Comparison of ENCODE assay signal across 16 cellular contexts in the genomic region with DNA sequence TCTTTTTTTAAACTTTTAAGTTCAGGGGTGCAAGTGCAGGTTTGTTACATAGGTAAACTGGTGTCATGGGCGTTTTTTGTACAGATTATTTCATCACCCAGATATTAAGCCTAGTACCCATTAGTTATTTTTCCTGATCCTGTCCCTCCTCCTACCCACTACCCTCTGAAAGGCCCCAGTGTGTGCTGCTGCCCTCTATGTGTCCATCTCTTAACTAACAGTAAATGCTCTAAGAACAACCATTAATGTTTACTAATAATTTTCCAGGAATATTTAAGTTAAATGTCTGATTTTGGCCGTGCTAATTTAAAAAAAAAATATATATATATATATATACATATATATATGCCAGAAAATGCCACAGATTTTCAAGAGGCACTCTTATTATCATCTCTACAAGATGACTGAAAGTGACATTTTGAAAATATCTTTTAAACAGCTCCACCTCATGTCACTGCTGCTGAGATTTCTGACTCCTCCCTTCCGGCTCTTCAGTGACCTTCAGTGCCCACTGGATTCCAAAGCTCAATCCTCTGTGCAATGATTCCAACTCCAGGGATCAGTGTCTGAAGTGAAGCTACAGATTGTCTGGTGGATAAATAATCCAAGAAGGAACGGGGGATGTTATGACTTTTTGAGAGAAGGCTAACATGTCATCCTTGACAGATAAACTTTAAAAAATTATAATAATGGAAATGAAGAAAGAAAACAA. TPM values are rescaled to one million over a fixed set of nuclear protein-coding genes. Genes with fewer than 3 reads are reported as not detected.
DNase-seq lines count a peak whose midpoint lies in the region; ATAC-seq and FAIRE-seq lines count a peak whose summit lies in the region.
"Had no signal": no experiment of that assay in that cellular context is flagged by ENCODE, and none has a peak within 500 bp of the region (broad histone marks: within the 10 kb centered on the region; RNA-seq: fewer than 3 reads in every experiment).

No MANE protein-coding gene starts in this region.

- H3K9me3 ChIP-seq in small intestine (ENCODE audit: control insufficient read depth, low read depth) = no peaks in the 10 kb centered on the region
- H3K9me3 ChIP-seq: BLaER1, HAP-1 had no signal

- H3K27ac ChIP-seq in small intestine (ENCODE audit: low read depth in 1 of 2, low read length in 1 of 2) = no peak overlapping the region
- H3K27ac ChIP-seq: 22Rv1, BLaER1 had no signal

- H3K4me3 ChIP-seq in small intestine (ENCODE audit: low read depth in 1 of 2, low read length in 2 of 2) = peak overlapping the region in 1 of 2 donors; percentile 15
- H3K4me3 ChIP-seq: BLaER1, HAP-1 had no signal

- 22 to 46% (median 39%) methylated on average over 4 of the region's 4 CpGs for WGBS in small intestine, 3 donors

- no peaks in the 10 kb centered on the region for H3K4me1 ChIP-seq in small intestine (ENCODE audit: control insufficient read depth in 2 of 2, insufficient read depth in 1 of 2, low read depth in 1 of 2, low read length in 1 of 2)
- H3K4me1 ChIP-seq: BLaER1, HAP-1 had no signal

- FAIRE-seq in small intestine (lab: Jason Lieb, UNC) = no peak

- intact Hi-C loops in Right ventricle myocardium superior (cut with DNase I) = no loop called here

- peak; percentile 83 for ATAC-seq in Right ventricle myocardium superior (ENCODE audit: poor library complexity)
- no peak for ATAC-seq in GM18870 (IDR thresholded peaks at IDR 0.05; ENCODE audit: unreplicated experiment)
- ATAC-seq: PC-3 had no signal

- DNase-seq in NCI-H82 (lab: John Stamatoyannopoulos, UW) = peak; percentile 44
- DNase-seq in NCI-H82 treated with DMSO at 0.1 percent for 48 hours (lab: John Stamatoyannopoulos, UW; ENCODE audit: unreplicated experiment) = no peak
- no peak for DNase-seq in Right ventricle myocardium superior
- DNase-seq in left kidney (ENCODE audit: low read depth, low spot score) = peak; percentile 17
- peak; percentile 85 for DNase-seq in small intestine
- no peak for DNase-seq in cerebellar nuclear complex (lab: John Stamatoyannopoulos, UW)
- no peak for DNase-seq in NCI-H2171 treated with DMSO at 0.1 percent for 48 hours (lab: John Stamatoyannopoulos, UW)
- DNase-seq: MV-4-11, NCI-H1417 treated with DMSO at 0.1 percent for 48 hours, NCI-H2029 treated with DMSO at 0.1 percent for 48 hours, NCI-H526, PC-3 had no signal

- no peaks in the 10 kb centered on the region for H3K27me3 ChIP-seq in small intestine (ENCODE audit: control insufficient read depth in 2 of 2, insufficient read depth in 2 of 2, low read length in 2 of 2)
- H3K27me3 ChIP-seq: BLaER1 had no signal

- no peaks in the 10 kb centered on the region for H3K36me3 ChIP-seq in small intestine (ENCODE audit: control insufficient read depth in 2 of 2, insufficient read depth in 2 of 2, low read length in 2 of 2)
- H3K36me3 ChIP-seq: BLaER1, HAP-1 had no signal

RNA-seq across cellular contexts. Expression of a gene that starts 46.7 kb away (rescaled TPM):
- 12.1 TPM for total RNA-seq in Right ventricle myocardium superior
- polyA plus RNA-seq in small intestine = 10 to 100 TPM; 17.6 to 38.6 (median 17.7) TPM

Comparison
In these comparisons a context has a peak if more than half of its experiments do, and no peak if none do; other contexts are left out.
1. DNase-seq: peak in NCI-H82 (single experiment), left kidney (single experiment) and small intestine (single experiment); none in NCI-H82 treated with DMSO at 0.1 percent for 48 hours (single experiment), Right ventricle myocardium superior (single experiment), cerebellar nuclear complex (0 of 2) and NCI-H2171 treated with DMSO at 0.1 percent for 48 hours (single experiment).